ENCODE assay signal across 15 cellular contexts in genomic region chr16:30553396-30553899, GRCh38. TPM values are rescaled to one million over a fixed set of nuclear protein-coding genes. Genes with fewer than 3 reads are reported as not detected.
DNase-seq lines count a peak whose midpoint lies in the region; ATAC-seq lines count a peak whose summit lies in the region.
"Had no signal": no experiment of that assay in that cellular context is flagged by ENCODE, and none has a peak within 500 bp of the region (broad histone marks: within the 10 kb centered on the region; RNA-seq: fewer than 3 reads in every experiment).

No MANE protein-coding gene starts in this region.

- no peak overlapping the region for H3K4me3 ChIP-seq in CD8-positive, alpha-beta memory T cell (ENCODE audit: low read length)
- H3K4me3 ChIP-seq in naive thymus-derived CD4-positive, alpha-beta T cell (ENCODE audit: low read length) = no peak overlapping the region
- H3K4me3 ChIP-seq: colonic mucosa, lung, skin epidermis had no signal

- peaks cover 46% of the 10 kb centered on the region for H3K4me1 ChIP-seq in CD8-positive, alpha-beta memory T cell (ENCODE audit: insufficient read depth, low read length)
- H3K4me1 ChIP-seq in naive thymus-derived CD4-positive, alpha-beta T cell (ENCODE audit: control insufficient read depth in 2 of 2, insufficient read depth in 2 of 2, low read length in 2 of 2) = peaks cover 24 to 33% of the 10 kb centered on the region in 2 donors

- peaks cover 0 to 3% of the 10 kb centered on the region in 2 donors for H3K27me3 Mint-ChIP-seq in CD8-positive, alpha-beta memory T cell
- no peaks in the 10 kb centered on the region for H3K27me3 Mint-ChIP-seq in activated T-helper 1 cell treated with anti-CD3 and anti-CD28 coated beads, Interleukin-12 subunit alpha, Interleukin-12 subunit beta, Interleukin-2, Interleukin-4 antibody, amounts not matched to agents 30 ng/mL and 10 ng/mL and 1 ng/mL, durations not matched to agents 14 hours and 24 hours and 36 hours (ENCODE audit: insufficient read depth)
- no peaks in the 10 kb centered on the region for H3K27me3 Mint-ChIP-seq in naive thymus-derived CD4-positive, alpha-beta T cell

- H3K9me3 ChIP-seq in CD8-positive, alpha-beta memory T cell (ENCODE audit: low read length) = no peaks in the 10 kb centered on the region
- H3K9me3 ChIP-seq in naive thymus-derived CD4-positive, alpha-beta T cell (ENCODE audit: control insufficient read depth in 2 of 3, low read length in 3 of 3) = no peaks in the 10 kb centered on the region
- H3K9me3 ChIP-seq: colonic mucosa had no signal

- in situ Hi-C loops in G401 (cut with HindIII; ENCODE audit: low sequenced_read_pairs) = no loop called here

- CTCF ChIA-PET in CD8-positive, alpha-beta memory T cell (lab: Charles Lee) = interaction anchor here (4.2 kb wide), 1 partner anchor 18 kb away, joined by 31 read pairs; the partner anchor contains the start of gene ZNF747
- CTCF ChIA-PET in naive thymus-derived CD4-positive, alpha-beta T cell (lab: Charles Lee) = interaction anchor here (6.2 kb wide), 1 partner anchor 18 kb away, joined by 37 read pairs; the partner anchor contains the start of gene ZNF747

- ATAC-seq in naive thymus-derived CD4-positive, alpha-beta T cell = no peak
- ATAC-seq in HG03095 (IDR thresholded peaks at IDR 0.05; ENCODE audit: unreplicated experiment) = no peak

- peak; percentile 20 for DNase-seq in SKM-1 treated with dmso at 0.1 percent for 144 hours (lab: John Stamatoyannopoulos, UW; ENCODE audit: unreplicated experiment)
- no peak for DNase-seq in SKM-1 (lab: John Stamatoyannopoulos, UW; ENCODE audit: unreplicated experiment)
- no peak for DNase-seq in CD8-positive, alpha-beta memory T cell
- no peak for DNase-seq in activated T-helper 1 cell treated with anti-CD3 and anti-CD28 coated beads, Interleukin-12 subunit alpha, Interleukin-12 subunit beta, Interleukin-2, Interleukin-4 antibody, amounts not matched to agents 30 ng/mL and 10 ng/mL and 1 ng/mL, durations not matched to agents 14 hours and 24 hours and 36 hours (ENCODE audit: low spot score)
- no peak for DNase-seq in naive thymus-derived CD4-positive, alpha-beta T cell
- no peak for DNase-seq in G401 (ENCODE audit: low spot score)
- DNase-seq in NCI-H69 (lab: John Stamatoyannopoulos, UW) = no peak
- DNase-seq: colonic mucosa, DMS 273 treated with DMSO at 0.1 percent for 48 hours, NCI-H1092 treated with DMSO at 0.1 percent for 48 hours, occipital lobe, SW 1271 had no signal

- peak overlapping the region; percentile 54 to 97 (median 94) for H3K27ac Mint-ChIP-seq in CD8-positive, alpha-beta memory T cell
- H3K27ac Mint-ChIP-seq in activated T-helper 1 cell treated with anti-CD3 and anti-CD28 coated beads, Interleukin-12 subunit alpha, Interleukin-12 subunit beta, Interleukin-2, Interleukin-4 antibody, amounts not matched to agents 30 ng/mL and 10 ng/mL and 1 ng/mL, durations not matched to agents 14 hours and 24 hours and 36 hours = peak overlapping the region; percentile 93
- H3K27ac Mint-ChIP-seq in naive thymus-derived CD4-positive, alpha-beta T cell = peak overlapping the region; percentile 71 to 98 (median 93)

- peaks cover 48 to 77% (median 53%) of the 10 kb centered on the region in 3 donors for H3K4me1 Mint-ChIP-seq in CD8-positive, alpha-beta memory T cell
- H3K4me1 Mint-ChIP-seq in activated T-helper 1 cell treated with anti-CD3 and anti-CD28 coated beads, Interleukin-12 subunit alpha, Interleukin-12 subunit beta, Interleukin-2, Interleukin-4 antibody, amounts not matched to agents 30 ng/mL and 10 ng/mL and 1 ng/mL, durations not matched to agents 14 hours and 24 hours and 36 hours (ENCODE audit: low read depth) = peaks cover 55% of the 10 kb centered on the region
- H3K4me1 Mint-ChIP-seq in naive thymus-derived CD4-positive, alpha-beta T cell = peaks cover 42 to 66% (median 58%) of the 10 kb centered on the region in 7 donors

- peak overlapping the region in 5 of 7 donors; percentile 4 to 65 (median 35) for H3K4me3 Mint-ChIP-seq in CD8-positive, alpha-beta memory T cell
- peak overlapping the region; percentile 19 for H3K4me3 Mint-ChIP-seq in activated T-helper 1 cell treated with anti-CD3 and anti-CD28 coated beads, Interleukin-12 subunit alpha, Interleukin-12 subunit beta, Interleukin-2, Interleukin-4 antibody, amounts not matched to agents 30 ng/mL and 10 ng/mL and 1 ng/mL, durations not matched to agents 14 hours and 24 hours and 36 hours
- peak overlapping the region in 5 of 10 donors; percentile 9 to 87 (median 18) for H3K4me3 Mint-ChIP-seq in naive thymus-derived CD4-positive, alpha-beta T cell

- peaks cover 15% of the 10 kb centered on the region for H3K36me3 ChIP-seq in CD8-positive, alpha-beta memory T cell (ENCODE audit: insufficient read depth, low read length)
- H3K36me3 ChIP-seq in naive thymus-derived CD4-positive, alpha-beta T cell (ENCODE audit: control insufficient read depth in 2 of 3, insufficient read depth in 3 of 3, low read length in 3 of 3) = peaks cover 0 to 36% (median 8%) of the 10 kb centered on the region in 3 experiments
- H3K36me3 ChIP-seq: colonic mucosa had no signal

- H3K27me3 ChIP-seq in CD8-positive, alpha-beta memory T cell (ENCODE audit: insufficient read depth, low read length, poor library complexity, severe bottlenecking) = no peaks in the 10 kb centered on the region
- H3K27me3 ChIP-seq in naive thymus-derived CD4-positive, alpha-beta T cell (ENCODE audit: control insufficient read depth in 2 of 2, insufficient read depth in 2 of 2, low read length in 2 of 2) = no peaks in the 10 kb centered on the region
- H3K27me3 ChIP-seq: colonic mucosa had no signal

- peaks cover 0 to 40% (median 2%) of the 10 kb centered on the region in 3 donors for H3K36me3 Mint-ChIP-seq in CD8-positive, alpha-beta memory T cell
- H3K36me3 Mint-ChIP-seq in activated T-helper 1 cell treated with anti-CD3 and anti-CD28 coated beads, Interleukin-12 subunit alpha, Interleukin-12 subunit beta, Interleukin-2, Interleukin-4 antibody, amounts not matched to agents 30 ng/mL and 10 ng/mL and 1 ng/mL, durations not matched to agents 14 hours and 24 hours and 36 hours (ENCODE audit: low read depth) = peaks cover 27% of the 10 kb centered on the region
- H3K36me3 Mint-ChIP-seq in naive thymus-derived CD4-positive, alpha-beta T cell = peaks cover 0 to 20% (median 5%) of the 10 kb centered on the region in 5 donors

- H3K9me3 Mint-ChIP-seq in CD8-positive, alpha-beta memory T cell = no peaks in the 10 kb centered on the region
- no peaks in the 10 kb centered on the region for H3K9me3 Mint-ChIP-seq in activated T-helper 1 cell treated with anti-CD3 and anti-CD28 coated beads, Interleukin-12 subunit alpha, Interleukin-12 subunit beta, Interleukin-2, Interleukin-4 antibody, amounts not matched to agents 30 ng/mL and 10 ng/mL and 1 ng/mL, durations not matched to agents 14 hours and 24 hours and 36 hours
- H3K9me3 Mint-ChIP-seq in naive thymus-derived CD4-positive, alpha-beta T cell = no peaks in the 10 kb centered on the region

- intact Hi-C loops in activated T-helper 1 cell treated with anti-CD3 and anti-CD28 coated beads, Interleukin-12 subunit alpha, Interleukin-12 subunit beta, Interleukin-2, Interleukin-4 antibody, amounts not matched to agents 30 ng/mL and 10 ng/mL and 1 ng/mL, durations not matched to agents 14 hours and 24 hours and 36 hours (cut with micrococcal nuclease) = loop anchor here (5.0 kb wide), 1 partner anchor 34 kb away; the partner anchor contains the start of gene ZNF785
- intact Hi-C loops in naive thymus-derived CD4-positive, alpha-beta T cell (cut with micrococcal nuclease) = no loop called here

- peak overlapping the region; percentile 38 for H3K27ac ChIP-seq in CD8-positive, alpha-beta memory T cell (ENCODE audit: low read depth, low read length)
- H3K27ac ChIP-seq in naive thymus-derived CD4-positive, alpha-beta T cell (ENCODE audit: low read depth, low read length) = peak overlapping the region; percentile 30
- H3K27ac ChIP-seq: colonic mucosa had no signal

- POLR2A ChIA-PET in CD8-positive, alpha-beta memory T cell (lab: Charles Lee) = interaction anchor here (6.7 kb wide), 1 partner anchor 19 kb away, joined by 71 read pairs; the partner anchor contains the start of gene ZNF747
- POLR2A ChIA-PET in naive thymus-derived CD4-positive, alpha-beta T cell (lab: Charles Lee) = interaction anchor here (2.6 to 9.3 kb wide), 3 partner anchors 18 to 136 kb away, joined by 14 to 159 read pairs (median 18); partner anchors contain the start of genes ZNF688 and ZNF747

RNA-seq across cellular contexts. Expression of gene ZNF764, which starts 4.7 kb away (rescaled TPM):
- 10 to 100 TPM; 15.1 to 15.7 TPM for total RNA-seq in CD8-positive, alpha-beta memory T cell
- 8.9 TPM for polyA plus RNA-seq in CD8-positive, alpha-beta memory T cell
- total RNA-seq in activated T-helper 1 cell treated with anti-CD3 and anti-CD28 coated beads, Interleukin-12 subunit alpha, Interleukin-12 subunit beta, Interleukin-2, Interleukin-4 antibody, amounts not matched to agents 30 ng/mL and 10 ng/mL and 1 ng/mL, durations not matched to agents 14 hours and 24 hours and 36 hours = 17.9 and 21.2 TPM in 2 replicates
- 10 to 100 TPM; 11.9 to 20.9 (median 19.3) TPM for total RNA-seq in naive thymus-derived CD4-positive, alpha-beta T cell
- 1 to 10 TPM; 4.5 to 6.8 TPM for polyA plus RNA-seq in naive thymus-derived CD4-positive, alpha-beta T cell
- total RNA-seq in G401 (2014; rRNA removed; shearing (Covaris generic)) = 5.3 and 9.5 TPM in 2 replicates

RNA-seq across cellular contexts. Expression of gene ZNF688, which starts 18.1 kb away (rescaled TPM):
- total RNA-seq in CD8-positive, alpha-beta memory T cell = 10 to 100 TPM in 1 of 2 experiments, 1 to 10 TPM in 1; 9.6 to 10.8 TPM
- 28.5 TPM for polyA plus RNA-seq in CD8-positive, alpha-beta memory T cell
- total RNA-seq in activated T-helper 1 cell treated with anti-CD3 and anti-CD28 coated beads, Interleukin-12 subunit alpha, Interleukin-12 subunit beta, Interleukin-2, Interleukin-4 antibody, amounts not matched to agents 30 ng/mL and 10 ng/mL and 1 ng/mL, durations not matched to agents 14 hours and 24 hours and 36 hours = 7.4 and 9.4 TPM in 2 replicates
- total RNA-seq in naive thymus-derived CD4-positive, alpha-beta T cell = 10 to 100 TPM in 4 of 5 experiments, 1 to 10 TPM in 1; 8.8 to 24.3 (median 16.3) TPM
- 10 to 100 TPM; 29.7 to 33.2 TPM for polyA plus RNA-seq in naive thymus-derived CD4-positive, alpha-beta T cell
- 6.9 and 10.2 TPM in 2 replicates for total RNA-seq in G401 (2014; rRNA removed; shearing (Covaris generic))

RNA-seq across cellular contexts. Expression of gene ZNF747, which starts 18.8 kb away (rescaled TPM):
- 10 to 100 TPM; 13.5 to 17.0 TPM for total RNA-seq in CD8-positive, alpha-beta memory T cell
- 8.4 TPM for polyA plus RNA-seq in CD8-positive, alpha-beta memory T cell
- 13.8 and 15.8 TPM in 2 replicates for total RNA-seq in activated T-helper 1 cell treated with anti-CD3 and anti-CD28 coated beads, Interleukin-12 subunit alpha, Interleukin-12 subunit beta, Interleukin-2, Interleukin-4 antibody, amounts not matched to agents 30 ng/mL and 10 ng/mL and 1 ng/mL, durations not matched to agents 14 hours and 24 hours and 36 hours
- 10 to 100 TPM in 4 of 5 experiments, 1 to 10 TPM in 1; 9.1 to 17.4 (median 13.8) TPM for total RNA-seq in naive thymus-derived CD4-positive, alpha-beta T cell
- polyA plus RNA-seq in naive thymus-derived CD4-positive, alpha-beta T cell = 10 to 100 TPM in 1 of 2 donors, 1 to 10 TPM in 1; 8.9 to 11.7 TPM
- total RNA-seq in G401 (2014; rRNA removed; shearing (Covaris generic)) = 0.12 TPM in 1 of 2 replicates, not detected in the other

RNA-seq across cellular contexts. Expression of gene ZNF768, which starts 27.1 kb away (rescaled TPM):
- total RNA-seq in CD8-positive, alpha-beta memory T cell = 10 to 100 TPM; 13.5 to 15.1 TPM
- polyA plus RNA-seq in CD8-positive, alpha-beta memory T cell = 2.5 TPM
- total RNA-seq in activated T-helper 1 cell treated with anti-CD3 and anti-CD28 coated beads, Interleukin-12 subunit alpha, Interleukin-12 subunit beta, Interleukin-2, Interleukin-4 antibody, amounts not matched to agents 30 ng/mL and 10 ng/mL and 1 ng/mL, durations not matched to agents 14 hours and 24 hours and 36 hours = 13.7 and 14.6 TPM in 2 replicates
- 1 to 10 TPM; 6.0 to 8.5 (median 7.3) TPM for total RNA-seq in naive thymus-derived CD4-positive, alpha-beta T cell
- polyA plus RNA-seq in naive thymus-derived CD4-positive, alpha-beta T cell = 1 to 10 TPM; 1.6 to 2.4 TPM
- 96.8 and 108 TPM in 2 replicates for total RNA-seq in G401 (2014; rRNA removed; shearing (Covaris generic))

RNA-seq across cellular contexts. Expression of gene ZNF785, which starts 32.0 kb away (rescaled TPM):
- 10 to 100 TPM; 10.9 to 13.0 TPM for total RNA-seq in CD8-positive, alpha-beta memory T cell
- 4.8 TPM for polyA plus RNA-seq in CD8-positive, alpha-beta memory T cell
- total RNA-seq in activated T-helper 1 cell treated with anti-CD3 and anti-CD28 coated beads, Interleukin-12 subunit alpha, Interleukin-12 subunit beta, Interleukin-2, Interleukin-4 antibody, amounts not matched to agents 30 ng/mL and 10 ng/mL and 1 ng/mL, durations not matched to agents 14 hours and 24 hours and 36 hours = 19.2 and 21.5 TPM in 2 replicates
- 10 to 100 TPM; 10.2 to 37.1 (median 21.4) TPM for total RNA-seq in naive thymus-derived CD4-positive, alpha-beta T cell
- 1 to 10 TPM; 2.6 to 4.4 TPM for polyA plus RNA-seq in naive thymus-derived CD4-positive, alpha-beta T cell
- total RNA-seq in G401 (2014; rRNA removed; shearing (Covaris generic)) = not detected in 2 replicates
